2 cellular contexts compared by ENCODE assay signal in genomic region chr5:87411586-87412416, GRCh38.
TF ChIP-seq lines count a peak whose summit lies in the region.

No MANE protein-coding gene starts in this region.

TF ChIP-seq in SK-N-SH treated with all-trans-retinoic acid at 6 μM for 48 hours, 23 proteins besides CTCF, POLR2A, EP300 and RAD21 (continued from another document):
- no peak for TF ChIP-seq TSHZ2 (CRISPR knock-in tag; IDR thresholded peaks at IDR 0.05)

TF ChIP-seq in HepG2, 621 proteins besides CTCF, POLR2A, EP300 and RAD21 (continued from another document):
- TF ChIP-seq ZMAT5 (CRISPR knock-in tag; IDR thresholded peaks at IDR 0.05; ENCODE audit: borderline replicate concordance, low read depth) (no peak), SAP130 (CRISPR knock-in tag; IDR thresholded peaks at IDR 0.05; ENCODE audit: low read depth) (peak; percentile 17), ZNF772 (CRISPR knock-in tag; IDR thresholded peaks at IDR 0.05) (0 out of 2 replicates have a peak, but pooled peaks have one; percentile 3), HDAC1 (CRISPR knock-in tag; IDR thresholded peaks at IDR 0.05) (peak; percentile 8; the same call in 1 of the 2 replicates), AKAP8 (CRISPR knock-in tag; IDR thresholded peaks at IDR 0.05) (0 out of 2 replicates have a peak, but pooled peaks have one; percentile 16), PAXIP1 (CRISPR knock-in tag; conservative IDR thresholded peaks at IDR 0.05) (0 out of 2 replicates have a peak, but pooled peaks have one; percentile 9), MAX (IDR thresholded peaks at IDR 0.05) (peak; percentile 24; the same call in 1 of the 2 replicates), AHDC1 (CRISPR knock-in tag; IDR thresholded peaks at IDR 0.05; ENCODE audit: borderline replicate concordance) (0 out of 2 replicates have a peak, but pooled peaks have one; percentile 15), SRY (CRISPR knock-in tag; IDR thresholded peaks at IDR 0.05) (0 out of 2 replicates have a peak, but pooled peaks have one; percentile 28), GATA4 (IDR thresholded peaks at IDR 0.05; ENCODE audit: borderline replicate concordance, low read depth) (no peak), IRF9 (CRISPR knock-in tag; IDR thresholded peaks at IDR 0.05; ENCODE audit: borderline replicate concordance) (0 out of 2 replicates have a peak, but pooled peaks have one; percentile 7), ZBTB40 (IDR thresholded peaks at IDR 0.05) (no peak), ZBTB40 (CRISPR knock-in tag; IDR thresholded peaks at IDR 0.05) (no peak; the same call in 1 of the 2 replicates), SRF (IDR thresholded peaks at IDR 0.05; ENCODE audit: low read depth, low read length) (no peak), PRDM10 (CRISPR knock-in tag; IDR thresholded peaks at IDR 0.05; ENCODE audit: low read depth) (peak; percentile 57; the same call in 1 of the 2 replicates), KLF9 (CRISPR knock-in tag; IDR thresholded peaks at IDR 0.05; ENCODE audit: low read depth) (0 out of 2 replicates have a peak, but pooled peaks have one; percentile 27), RXRB (CRISPR knock-in tag; IDR thresholded peaks at IDR 0.05; ENCODE audit: borderline replicate concordance) (0 out of 2 replicates have a peak, but pooled peaks have one; percentile 15), CREB1 (IDR thresholded peaks at IDR 0.05) (peak; percentile 81), CREB1 (CRISPR knock-in tag; IDR thresholded peaks at IDR 0.05) (no peak), TSC22D2 (CRISPR knock-in tag; IDR thresholded peaks at IDR 0.05; ENCODE audit: borderline replicate concordance) (no peak), ZFP1 (CRISPR knock-in tag; IDR thresholded peaks at IDR 0.05) (no peak)
